25 cellular contexts compared by ENCODE assay signal in the genomic region with DNA sequence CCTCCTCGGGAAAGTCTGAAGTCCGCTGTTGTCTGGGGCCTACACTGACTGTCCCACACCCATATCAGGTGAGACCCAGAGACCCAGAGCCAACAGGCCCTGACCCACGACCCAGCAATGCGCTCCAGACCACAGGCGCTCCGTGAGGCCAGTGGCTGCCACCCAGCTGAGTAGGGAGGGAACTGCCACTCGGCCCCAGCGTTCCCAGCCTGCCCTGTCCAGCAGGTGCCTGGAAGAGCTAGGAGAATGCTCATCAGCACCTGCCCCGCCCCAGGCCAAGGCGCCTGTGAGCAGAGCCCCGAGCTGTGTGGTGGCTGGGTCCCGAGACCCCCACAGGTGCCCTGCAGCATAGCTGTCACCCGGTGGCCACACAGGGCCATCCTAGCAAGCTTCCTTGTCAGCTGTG. TPM values are rescaled to one million over a fixed set of nuclear protein-coding genes. Genes with fewer than 3 reads are reported as not detected.
DNase-seq lines count a peak whose midpoint lies in the region; ATAC-seq and TF ChIP-seq lines count a peak whose summit lies in the region.
"Had no signal": no experiment of that assay in that cellular context is flagged by ENCODE, and none has a peak within 500 bp of the region (broad histone marks: within the 10 kb centered on the region; RNA-seq: fewer than 3 reads in every experiment).

No MANE protein-coding gene starts in this region.

- no peaks in the 10 kb centered on the region for H3K36me3 Mint-ChIP-seq in CD4-positive, alpha-beta T cell (ENCODE audit: low read depth)
- peaks cover 0 to 23% (median 22%) of the 10 kb centered on the region in 3 donors for H3K36me3 Mint-ChIP-seq in immature natural killer cell
- H3K36me3 Mint-ChIP-seq: CD4-positive, CD25-positive, alpha-beta regulatory T cell had no signal

- H3K9me3 Mint-ChIP-seq in CD4-positive, alpha-beta T cell: no peaks in the 10 kb centered on the region
- H3K9me3 Mint-ChIP-seq in immature natural killer cell: no peaks in the 10 kb centered on the region
- H3K9me3 Mint-ChIP-seq: CD4-positive, CD25-positive, alpha-beta regulatory T cell had no signal

- H3K4me3 Mint-ChIP-seq in CD4-positive, alpha-beta T cell: peak overlapping the region; percentile 56
- peak overlapping the region; percentile 86 to 92 (median 88) for H3K4me3 Mint-ChIP-seq in immature natural killer cell

- no peaks in the 10 kb centered on the region for H3K4me1 ChIP-seq in foreskin keratinocyte

- peaks cover 31% of the 10 kb centered on the region for H3K27me3 ChIP-seq in CD4-positive, alpha-beta T cell (ENCODE audit: control insufficient read depth, insufficient read depth, low read length)
- H3K27me3 ChIP-seq in WERI-Rb-1 (ENCODE audit: insufficient read depth, low read depth, severe bottlenecking) (no peaks in the 10 kb centered on the region), foreskin keratinocyte (peaks cover 67% of the 10 kb centered on the region)

- H3K4me3 ChIP-seq in WERI-Rb-1 (ENCODE audit: low read depth, low read length) (no peak overlapping the region), skeletal muscle cell (ENCODE audit: low read depth, low read length) (peak overlapping the region; percentile 8)
- H3K4me3 ChIP-seq: K562, lung, psoas muscle, SJSA1, upper lobe of right lung had no signal

- CTCF ChIA-PET in CD4-positive, alpha-beta T cell (lab: Charles Lee): no interaction called here

- TF ChIP-seq CTCF in CD4-positive, alpha-beta T cell (IDR thresholded peaks at IDR 0.05): no peak
- no peak for TF ChIP-seq CTCF in WERI-Rb-1 (IDR thresholded peaks at IDR 0.05; ENCODE audit: low read depth, low read length)
- no peak for TF ChIP-seq CTCF in foreskin keratinocyte (conservative IDR thresholded peaks at IDR 0.05)

- peaks cover 28% of the 10 kb centered on the region for H3K27me3 Mint-ChIP-seq in CD4-positive, alpha-beta T cell
- H3K27me3 Mint-ChIP-seq in immature natural killer cell (ENCODE audit: low read depth in 3 of 3): peaks cover 40 to 69% (median 44%) of the 10 kb centered on the region in 3 donors

- H3K27ac ChIP-seq in CD4-positive, alpha-beta T cell (ENCODE audit: low read depth, low read length): no peak overlapping the region
- peak overlapping the region; percentile 97 for H3K27ac ChIP-seq in WERI-Rb-1
- no peak overlapping the region for H3K27ac ChIP-seq in foreskin keratinocyte
- H3K27ac ChIP-seq: neutrophil, psoas muscle, SJSA1, upper lobe of right lung had no signal

- intact Hi-C loops in CD4-positive, alpha-beta T cell (cut with DNase I, micrococcal nuclease): loop anchor here in 1 of 2 experiments (5.0 kb wide), 1 partner anchor 48 kb away; no protein-coding TSS in a partner anchor

- no peak overlapping the region for H3K27ac Mint-ChIP-seq in CD4-positive, alpha-beta T cell
- peak overlapping the region; percentile 94 to 98 (median 96) for H3K27ac Mint-ChIP-seq in immature natural killer cell
- H3K27ac Mint-ChIP-seq: activated CD8-positive, alpha-beta T cell treated with anti-CD3 and anti-CD28 coated beads, Interleukin-2, amount 10 ng/mL, durations not matched to agents 7 days and 5 days had no signal

- POLR2A ChIA-PET in CD4-positive, alpha-beta T cell (lab: Charles Lee): no interaction called here

- H3K4me1 Mint-ChIP-seq in CD4-positive, alpha-beta T cell (ENCODE audit: low read depth): peaks cover 30% of the 10 kb centered on the region
- H3K4me1 Mint-ChIP-seq in immature natural killer cell: peaks cover 55 to 61% of the 10 kb centered on the region in 2 donors

- H3K36me3 ChIP-seq in WERI-Rb-1: peaks cover 58% of the 10 kb centered on the region
- H3K36me3 ChIP-seq: neutrophil, SJSA1, upper lobe of right lung had no signal

- DNase-seq in CD4-positive, alpha-beta T cell: no peak
- DNase-seq in WERI-Rb-1 (peak; percentile 57), immature natural killer cell (no peak), skeletal muscle cell (ENCODE audit: low read depth) (no peak), foreskin keratinocyte (no peak), SW 1271 (lab: John Stamatoyannopoulos, UW) (no peak)
- no peak for DNase-seq in stimulated activated naive CD4-positive, alpha-beta T cell treated with Interleukin-2 at 50 U/mL for 16 hours (lab: John Stamatoyannopoulos, UW)
- DNase-seq: activated CD8-positive, alpha-beta T cell treated with anti-CD3 and anti-CD28 coated beads, Interleukin-2, amount 10 ng/mL, durations not matched to agents 7 days and 5 days; activated gamma-delta T cell treated with Interleukin-2 at 50 U/mL for 16 hours; activated T-cell treated with anti-CD3 and anti-CD28 coated beads, Interleukin-2, amount 50 U/mL, for 1 hour; CD4-positive, CD25-positive, alpha-beta regulatory T cell; erythroblast; MM.1S; NCI-H1417 treated with DMSO at 0.1 percent for 48 hours; NCI-H2107; NCI-H510A treated with DMSO at 0.1 percent for 48 hours; stimulated activated CD4-positive, alpha-beta T cell treated with anti-CD3 and anti-CD28 coated beads, Interleukin-1b, Interleukin-23, amount 100 ng/mL, for 48 hours; T-helper 1 cell; upper lobe of right lung had no signal

- ATAC-seq in CD4-positive, alpha-beta T cell (ENCODE audit: poor library complexity): no peak
- no peak for ATAC-seq in foreskin keratinocyte
- ATAC-seq: activated CD8-positive, alpha-beta T cell treated with anti-CD3 and anti-CD28 coated beads, Interleukin-2, amount 10 ng/mL, durations not matched to agents 7 days and 5 days; K562; Panc1; psoas muscle; upper lobe of right lung had no signal

- no peaks in the 10 kb centered on the region for H3K9me3 ChIP-seq in CD4-positive, alpha-beta T cell (ENCODE audit: control insufficient read depth, low read length)
- peaks cover 9% of the 10 kb centered on the region for H3K9me3 ChIP-seq in WERI-Rb-1 (ENCODE audit: severe bottlenecking)
- H3K9me3 ChIP-seq: neutrophil, psoas muscle, SJSA1, upper lobe of right lung had no signal

RNA-seq across cellular contexts. Expression of gene SPON2, which starts 2.7 kb away (rescaled TPM):
- 10 to 100 TPM; 12.8 to 15.7 TPM for total RNA-seq in CD4-positive, alpha-beta T cell
- polyA plus RNA-seq in immature natural killer cell: 1,000 to 10,000 TPM in 2 of 3 donors, 100 to 1,000 TPM in 1; 603 to 1,685 (median 1,079) TPM
- total RNA-seq in foreskin keratinocyte: 0.32 and 0.65 TPM in 2 replicates
- polyA plus RNA-seq in foreskin keratinocyte: 0.12 and 0.41 TPM in 2 replicates

RNA-seq across cellular contexts. Expression of gene RNF212, which starts 56.3 kb away (rescaled TPM):
- total RNA-seq in CD4-positive, alpha-beta T cell: 1 to 10 TPM; 5.6 to 8.3 TPM
- polyA plus RNA-seq in immature natural killer cell (1 to 10 TPM in 2 of 3 donors, not detected in 1; 1.3 to 2.4 TPM), foreskin keratinocyte (0.28 and 0.37 TPM in 2 replicates)
- 0.17 and 0.35 TPM in 2 replicates for total RNA-seq in foreskin keratinocyte
- total RNA-seq: K562, SJSA1 had no signal
